8 cellular contexts compared by ENCODE assay signal in the genomic region with DNA sequence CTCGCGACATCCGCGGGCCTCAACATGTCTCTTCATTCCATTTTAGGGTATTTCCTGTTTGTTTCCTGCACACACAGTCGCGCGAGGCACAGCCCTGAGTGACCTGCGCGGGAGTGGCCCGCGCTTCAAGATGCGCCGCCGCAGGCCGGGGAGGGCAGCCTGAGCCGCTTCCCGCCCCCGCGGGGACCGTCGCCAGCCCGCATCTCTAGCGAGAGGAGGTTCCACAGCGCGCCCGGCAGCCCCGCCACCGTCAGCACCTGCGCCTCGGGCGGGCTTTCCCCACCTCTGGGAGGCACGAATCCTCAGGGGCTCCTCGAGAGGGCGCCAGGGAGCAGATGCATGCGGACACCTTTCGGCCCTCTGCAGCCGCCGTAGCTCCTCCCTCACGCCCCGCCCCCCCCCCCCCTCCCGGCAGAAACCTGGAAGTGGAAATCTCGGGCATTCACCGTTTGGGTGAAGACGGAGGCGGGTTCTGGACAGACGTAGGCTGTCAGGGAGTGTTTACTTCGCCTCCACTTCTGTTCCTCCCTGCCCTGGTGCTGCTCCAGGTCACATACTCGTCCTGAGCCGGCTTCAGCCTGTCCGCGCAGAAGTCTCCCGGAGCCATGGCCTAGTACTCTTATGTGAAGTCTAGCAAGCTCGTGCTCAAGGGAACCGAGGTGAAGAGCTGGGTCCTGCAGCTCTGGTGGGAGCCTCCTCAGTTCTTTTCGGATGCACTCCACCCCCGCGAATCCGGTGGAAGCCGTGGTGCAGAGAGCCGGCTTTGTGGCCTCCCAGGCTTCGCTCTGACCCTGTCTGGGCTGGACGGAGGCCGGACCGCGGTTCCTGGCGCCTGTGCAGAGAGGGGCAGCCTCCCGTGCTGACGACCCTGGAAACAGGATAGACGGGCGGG.
DNase-seq lines count a peak whose midpoint lies in the region; ATAC-seq lines count a peak whose summit lies in the region.

No MANE protein-coding gene starts in this region.

- H3K23ac ChIP-seq in mesendoderm (ENCODE audit: low read length): no peak overlapping the region

- H3K4me2 ChIP-seq in mesendoderm (ENCODE audit: low read length): no peak overlapping the region

- H3K79me1 ChIP-seq in mesendoderm (ENCODE audit: low read length): no peaks in the 10 kb centered on the region

- no peaks in the 10 kb centered on the region for H3K36me3 ChIP-seq in endocrine pancreas (ENCODE audit: control insufficient read depth, insufficient read depth, low read length)
- no peaks in the 10 kb centered on the region for H3K36me3 ChIP-seq in mesendoderm (ENCODE audit: control insufficient read depth, insufficient read depth, low read length)

- H3K27me3 Mint-ChIP-seq in activated CD8-positive, alpha-beta memory T cell treated with anti-CD3 and anti-CD28 coated beads, Interleukin-2, amount 10 ng/mL, durations not matched to agents 7 days and 5 days: no peaks in the 10 kb centered on the region

- ATAC-seq in HG03520 (IDR thresholded peaks at IDR 0.05; ENCODE audit: unreplicated experiment): peak; percentile 95
- peak; percentile 92 for ATAC-seq in activated CD8-positive, alpha-beta memory T cell treated with anti-CD3 and anti-CD28 coated beads, Interleukin-2, amount 10 ng/mL, durations not matched to agents 7 days and 5 days

- H3K27ac Mint-ChIP-seq in activated CD8-positive, alpha-beta memory T cell treated with anti-CD3 and anti-CD28 coated beads, Interleukin-2, amount 10 ng/mL, durations not matched to agents 7 days and 5 days: peak overlapping the region; percentile 95

- H3K4ac ChIP-seq in mesendoderm (ENCODE audit: low read depth, low read length): no peak overlapping the region

- H3K9ac ChIP-seq in endocrine pancreas (ENCODE audit: control insufficient read depth, insufficient read depth, low read length) (peak overlapping the region; percentile 77), mesendoderm (ENCODE audit: low read length) (peak overlapping the region; percentile 63)

- no peak overlapping the region for H2BK5ac ChIP-seq in mesendoderm (ENCODE audit: low read length)

- H3K9me3 Mint-ChIP-seq in activated CD8-positive, alpha-beta memory T cell treated with anti-CD3 and anti-CD28 coated beads, Interleukin-2, amount 10 ng/mL, durations not matched to agents 7 days and 5 days (ENCODE audit: low read depth): no peaks in the 10 kb centered on the region

- no peaks in the 10 kb centered on the region for H3K27me3 ChIP-seq in endocrine pancreas (ENCODE audit: control insufficient read depth, insufficient read depth, low read length)
- no peaks in the 10 kb centered on the region for H3K27me3 ChIP-seq in mesendoderm (ENCODE audit: insufficient read depth, low read length, poor library complexity)

- WGBS in mesendoderm (ENCODE audit: extremely low coverage, insufficient coverage, low lambda C conversion rate): no CpG with 5 or more reads among the region's 70 CpGs

- no peak overlapping the region for H3K18ac ChIP-seq in mesendoderm (ENCODE audit: low read length)

- H2BK120ac ChIP-seq in mesendoderm (ENCODE audit: low read depth, low read length): no peak overlapping the region

- H3K79me2 ChIP-seq in mesendoderm (ENCODE audit: control insufficient read depth, insufficient read depth, low read length): no peaks in the 10 kb centered on the region

- no peak overlapping the region for H4K8ac ChIP-seq in mesendoderm (ENCODE audit: low read depth, low read length)

- peak overlapping the region; percentile 78 for H3K56ac ChIP-seq in mesendoderm (ENCODE audit: low read length)

- H3K4me1 Mint-ChIP-seq in activated CD8-positive, alpha-beta memory T cell treated with anti-CD3 and anti-CD28 coated beads, Interleukin-2, amount 10 ng/mL, durations not matched to agents 7 days and 5 days: peaks cover 41% of the 10 kb centered on the region

- H3K4me3 ChIP-seq in endocrine pancreas (ENCODE audit: control insufficient read depth, insufficient read depth, low read length) (peak overlapping the region; percentile 66), mesendoderm (ENCODE audit: low read length) (peak overlapping the region; percentile 44)

- no peak overlapping the region for H4K5ac ChIP-seq in mesendoderm (ENCODE audit: low read length)

- no peak overlapping the region for H3K27ac ChIP-seq in mesendoderm (ENCODE audit: low read depth, low read length)

- CTCF ChIA-PET in activated CD8-positive, alpha-beta memory T cell treated with anti-CD3 and anti-CD28 coated beads, Interleukin-2, amount 10 ng/mL, durations not matched to agents 7 days and 5 days (lab: Charles Lee): interaction anchor here (0.8 kb wide), 1 partner anchor 8 kb away, joined by 3 read pairs; no protein-coding TSS in a partner anchor

- no peaks in the 10 kb centered on the region for H3K9me3 ChIP-seq in endocrine pancreas (ENCODE audit: control insufficient read depth, low read length)

- peaks cover 16% of the 10 kb centered on the region for H3K36me3 Mint-ChIP-seq in activated CD8-positive, alpha-beta memory T cell treated with anti-CD3 and anti-CD28 coated beads, Interleukin-2, amount 10 ng/mL, durations not matched to agents 7 days and 5 days

- H3K4me3 Mint-ChIP-seq in activated CD8-positive, alpha-beta memory T cell treated with anti-CD3 and anti-CD28 coated beads, Interleukin-2, amount 10 ng/mL, durations not matched to agents 7 days and 5 days: peak overlapping the region; percentile 76

- H2BK15ac ChIP-seq in mesendoderm (replicated peaks; ENCODE audit: low read depth): no peak overlapping the region

- DNase-seq in AML-193 (lab: John Stamatoyannopoulos, UW) (peak; percentile 4 to 30), GM19238 (ENCODE audit: insufficient read length, low spot score) (peak; percentile 31), NCI-H82 treated with DMSO at 0.1 percent for 48 hours (lab: John Stamatoyannopoulos, UW; ENCODE audit: unreplicated experiment) (peak; percentile 65), mesendoderm (peak; percentile 79)
- peak; percentile 92 for DNase-seq in activated CD8-positive, alpha-beta memory T cell treated with anti-CD3 and anti-CD28 coated beads, Interleukin-2, amount 10 ng/mL, durations not matched to agents 7 days and 5 days
- DNase-seq in stimulated activated CD8-positive, alpha-beta memory T cell treated with anti-CD3 and anti-CD28 coated beads, Interleukin-2, amount 100 ng/mL, for 1 hour (ENCODE audit: low read depth in 2 of 2): peak; percentile 56 to 84

- no peak overlapping the region for H2AK5ac ChIP-seq in mesendoderm (ENCODE audit: low read length)

- peaks cover 3% of the 10 kb centered on the region for H3K4me1 ChIP-seq in endocrine pancreas (ENCODE audit: control insufficient read depth, insufficient read depth, low read length)
- no peaks in the 10 kb centered on the region for H3K4me1 ChIP-seq in mesendoderm (ENCODE audit: control insufficient read depth, low read depth, low read length)

Comparison
In these comparisons a context has a peak if more than half of its experiments do, and no peak if none do; other contexts are left out.
1. DNase-seq: peak in every context shown above with its lines; median percentile 92 in activated CD8-positive, alpha-beta memory T cell treated with anti-CD3 and anti-CD28 coated beads, Interleukin-2, amount 10 ng/mL, durations not matched to agents 7 days and 5 days; 79 in mesendoderm; 70 in stimulated activated CD8-positive, alpha-beta memory T cell treated with anti-CD3 and anti-CD28 coated beads, Interleukin-2, amount 100 ng/mL, for 1 hour; 65 in NCI-H82 treated with DMSO at 0.1 percent for 48 hours; 31 in GM19238; 17 in AML-193.